ENCODE assay signal across 23 cellular contexts in genomic region chr9:99560561-99560960, GRCh38.
"Had no signal": no experiment of that assay in that cellular context is flagged by ENCODE, and none has a peak within 500 bp of the region (broad histone marks: within the 10 kb centered on the region; RNA-seq: fewer than 3 reads in every experiment).

No MANE protein-coding gene starts in this region.

- DNase-seq: dermis blood vessel endothelial cell; dorsolateral prefrontal cortex; effector CD4-positive, alpha-beta T cell; effector memory CD4-positive, alpha-beta T cell; esophagus squamous epithelium; foreskin fibroblast; heart left ventricle; left cardiac atrium; left lung; left ventricle myocardium superior; lower lobe of right lung; mesenchymal stem cell; mucosa of descending colon; naive B cell; naive thymus-derived CD8-positive, alpha-beta T cell had no signal

- H3K4me3 ChIP-seq: coronary artery, dorsolateral prefrontal cortex, esophagus squamous epithelium, gastroesophageal sphincter, heart left ventricle, hepatocyte, left lung, lower lobe of right lung, mucosa of descending colon had no signal

- H3K9me3 ChIP-seq: esophagus squamous epithelium, gastroesophageal sphincter, left lung, lower lobe of right lung, mucosa of descending colon had no signal

- FAIRE-seq: colon, endothelial cell of umbilical vein, frontal cortex, islet of Langerhans, keratinocyte had no signal

- H3K36me3 ChIP-seq: esophagus squamous epithelium, gastroesophageal sphincter, heart left ventricle, left lung, lower lobe of right lung had no signal

- H3K4me1 ChIP-seq: esophagus squamous epithelium, gastroesophageal sphincter, left lung, lower lobe of right lung had no signal

- ATAC-seq: gastroesophageal sphincter; heart left ventricle; left lung; lower lobe of right lung; mucosa of descending colon; naive thymus-derived CD8-positive, alpha-beta T cell had no signal

- H3K27me3 ChIP-seq: dorsolateral prefrontal cortex, esophagus squamous epithelium, gastroesophageal sphincter, heart left ventricle, hepatocyte, left lung had no signal

- H3K27ac ChIP-seq: coronary artery, dorsolateral prefrontal cortex, esophagus squamous epithelium, gastroesophageal sphincter, hepatocyte, left lung, lower lobe of right lung had no signal
